Comparison of ENCODE assay signal across 13 cellular contexts in the genomic region with DNA sequence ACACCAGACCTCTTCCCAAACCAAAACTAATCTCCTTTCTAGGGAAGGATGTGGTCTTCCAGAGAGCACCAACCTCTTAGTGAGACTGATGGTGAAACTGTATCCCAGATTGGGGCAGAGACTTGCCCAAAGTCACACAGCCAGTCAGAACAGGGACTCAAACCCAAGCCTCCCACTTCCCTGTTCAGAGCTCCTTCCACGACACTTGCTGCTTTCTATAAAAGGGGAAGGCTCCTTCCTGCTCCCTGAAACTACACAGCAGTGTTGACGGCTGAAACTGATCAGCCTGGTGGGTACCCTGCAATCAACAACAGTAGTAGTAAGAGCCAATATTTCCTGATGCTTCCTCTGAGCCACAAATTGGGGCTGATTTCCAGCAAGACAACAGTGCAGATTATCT. TPM values are rescaled to one million over a fixed set of nuclear protein-coding genes. Genes with fewer than 3 reads are reported as not detected.
A peak's percentile ranks its signal among the peaks of the same experiment; 100 is the strongest.
DNase-seq lines count a peak whose midpoint lies in the region; ATAC-seq and TF ChIP-seq lines count a peak whose summit lies in the region.
"Had no signal": no experiment of that assay in that cellular context is flagged by ENCODE, and none has a peak within 500 bp of the region (broad histone marks: within the 10 kb centered on the region; RNA-seq: fewer than 3 reads in every experiment).

No MANE protein-coding gene starts in this region.

- H3K27ac ChIP-seq in BLaER1: peak overlapping the region; percentile 7; the same call in 1 of the 2 replicates
- H3K27ac ChIP-seq in GM23338 (ENCODE audit: low read depth): no peak overlapping the region
- peak overlapping the region; percentile 91; the same call in 1 of the 2 replicates for H3K27ac ChIP-seq in VCaP

- H3K36me3 ChIP-seq in BLaER1: peaks cover 51% of the 10 kb centered on the region
- H3K36me3 ChIP-seq in GM23338 (ENCODE audit: insufficient read depth): no peaks in the 10 kb centered on the region

- 0 out of 2 replicates have a peak overlapping the region, but pooled peaks have one; percentile 45 for H3K9ac ChIP-seq in BLaER1

- no peaks in the 10 kb centered on the region for H3K36me3 Mint-ChIP-seq in GM23338 (ENCODE audit: low read depth)
- H3K36me3 Mint-ChIP-seq in endothelial cell (ENCODE audit: low read depth, unreplicated experiment): peaks cover 17% of the 10 kb centered on the region

- H3F3A ChIP-seq in GM23338 (replicated peaks; ENCODE audit: low read depth): no peaks in the 10 kb centered on the region

- DNase-seq in GM23338 (ENCODE audit: low spot score) (no peak), endothelial cell (ENCODE audit: low spot score) (no peak), Right ventricle myocardium inferior (ENCODE audit: missing footprints) (no peak), HT-29 (ENCODE audit: low spot score) (no peak), globus pallidus (ENCODE audit: low spot score) (no peak)
- DNase-seq: amniotic stem cell; effector memory CD4-positive, alpha-beta T cell; NCI-H1092 treated with DMSO at 0.1 percent for 48 hours; NCI-H510A treated with DMSO at 0.1 percent for 48 hours had no signal

- H3K79me2 ChIP-seq in GM23338 (replicated peaks; ENCODE audit: insufficient read depth): no peaks in the 10 kb centered on the region

- no peaks in the 10 kb centered on the region for H3K27me3 ChIP-seq in BLaER1
- H3K27me3 ChIP-seq in GM23338 (ENCODE audit: insufficient read depth): no peaks in the 10 kb centered on the region

- no peak for ATAC-seq in GM23338
- no peak for ATAC-seq in Right ventricle myocardium inferior
- ATAC-seq in HG02798 (IDR thresholded peaks at IDR 0.05; ENCODE audit: poor library complexity, unreplicated experiment): no peak

- H3K27me3 Mint-ChIP-seq in GM23338 (ENCODE audit: insufficient read depth, low read depth, poor library complexity) (peaks cover 15% of the 10 kb centered on the region), endothelial cell (ENCODE audit: unreplicated experiment) (peaks cover 15% of the 10 kb centered on the region)

- peak overlapping the region; percentile 73 for H3K4me2 ChIP-seq in BLaER1
- H3K4me2 ChIP-seq in GM23338: 0 out of 2 replicates have a peak overlapping the region, but pooled peaks have one; percentile 91

- no peaks in the 10 kb centered on the region; the same call in 2 of the 3 replicates for H3K9me3 Mint-ChIP-seq in GM23338
- no peaks in the 10 kb centered on the region for H3K9me3 Mint-ChIP-seq in endothelial cell (ENCODE audit: unreplicated experiment)

- peaks cover 12% of the 10 kb centered on the region for H4K20me1 ChIP-seq in BLaER1
- no peaks in the 10 kb centered on the region for H4K20me1 ChIP-seq in GM23338 (replicated peaks; ENCODE audit: insufficient read depth)

- no peak overlapping the region for H3K4me3 ChIP-seq in BLaER1
- H3K4me3 ChIP-seq in GM23338: no peak overlapping the region

- H2AFZ ChIP-seq in GM23338: no peak overlapping the region

- no peak overlapping the region for H3K4me3 Mint-ChIP-seq in GM23338
- H3K4me3 Mint-ChIP-seq in endothelial cell (ENCODE audit: unreplicated experiment): peak overlapping the region; percentile 76

- intact Hi-C loops in Right ventricle myocardium inferior (cut with DNase I): loop anchor here (1.0 to 2.0 kb wide), 2 partner anchors 137 to 147 kb away; no protein-coding TSS in a partner anchor

- H3K4me1 Mint-ChIP-seq in GM23338: peaks cover 11% of the 10 kb centered on the region
- peaks cover 25% of the 10 kb centered on the region for H3K4me1 Mint-ChIP-seq in endothelial cell (ENCODE audit: unreplicated experiment)

- no peaks in the 10 kb centered on the region for H3K9me3 ChIP-seq in BLaER1

- TF ChIP-seq CTCF in GM23338 (conservative IDR thresholded peaks at IDR 0.05; ENCODE audit: low read depth in 2 of 2): no peak
- no peak for TF ChIP-seq CTCF in VCaP (conservative IDR thresholded peaks at IDR 0.05)
- no peak for TF ChIP-seq CTCF in endothelial cell (IDR thresholded peaks at IDR 0.05; ENCODE audit: unreplicated experiment)

- no peaks in the 10 kb centered on the region for H3K9me2 ChIP-seq in GM23338 (ENCODE audit: insufficient read depth)

- H3K27ac Mint-ChIP-seq in GM23338 (no peak overlapping the region), endothelial cell (ENCODE audit: unreplicated experiment) (no peak overlapping the region)

- H3K4me1 ChIP-seq in BLaER1 (peaks cover 49% of the 10 kb centered on the region), GM23338 (ENCODE audit: insufficient read depth) (peaks cover 9% of the 10 kb centered on the region; the same call in 1 of the 2 replicates)

TF ChIP-seq in GM23338, 12 proteins besides CTCF, POLR2A, EP300 and RAD21 (continues in another document):
- TF ChIP-seq JUNB (IDR thresholded peaks at IDR 0.05; ENCODE audit: unreplicated experiment) (no peak), EZH2phosphoT487 (IDR thresholded peaks at IDR 0.05; ENCODE audit: unreplicated experiment) (no peak)

RNA-seq across cellular contexts. Expression of gene TOR2A, which starts 1.5 kb away (rescaled TPM):
- 21.1 and 23.5 TPM in 2 replicates for total RNA-seq in GM23338 (2014; rRNA removed; shearing (Covaris generic))
- 14.4 TPM in 2 replicates for polyA plus RNA-seq in GM23338 (2016; fragmentation: Nextera tagmentation; extraction: Ambion mirVana)
- 29.1 TPM for total RNA-seq in endothelial cell (ENCODE audit: unreplicated experiment)
- 3.8 TPM for total RNA-seq in Right ventricle myocardium inferior
- 14.3 and 18.9 TPM in 2 replicates for total RNA-seq in HT-29 (2014; rRNA removed; shearing (Covaris generic))

RNA-seq across cellular contexts. Expression of gene TTC16, which starts 17.7 kb away (rescaled TPM):
- total RNA-seq in GM23338 (2014; rRNA removed; shearing (Covaris generic)): not detected in 2 replicates
- not detected in 2 replicates for polyA plus RNA-seq in GM23338 (2016; fragmentation: Nextera tagmentation; extraction: Ambion mirVana)
- 0.08 TPM for total RNA-seq in endothelial cell (ENCODE audit: unreplicated experiment)
- 0.30 TPM for total RNA-seq in Right ventricle myocardium inferior
- not detected in 2 replicates for total RNA-seq in HT-29 (2014; rRNA removed; shearing (Covaris generic))
- total RNA-seq: glomerular endothelial cell had no signal

RNA-seq across cellular contexts. Expression of gene PTRH1, which starts 18.1 kb away (rescaled TPM):
- total RNA-seq in GM23338 (2014; rRNA removed; shearing (Covaris generic)): 9.5 and 15.1 TPM in 2 replicates
- polyA plus RNA-seq in GM23338 (2016; fragmentation: Nextera tagmentation; extraction: Ambion mirVana): 18.6 and 18.9 TPM in 2 replicates
- 15.3 TPM for total RNA-seq in endothelial cell (ENCODE audit: unreplicated experiment)
- 14.2 TPM for total RNA-seq in Right ventricle myocardium inferior
- total RNA-seq in HT-29 (2014; rRNA removed; shearing (Covaris generic)): 45.5 and 49.6 TPM in 2 replicates

RNA-seq across cellular contexts. Expression of gene CFAP157, which starts 26.8 kb away (rescaled TPM):
- total RNA-seq in GM23338 (2014; rRNA removed; shearing (Covaris generic)): 0.17 TPM in 1 of 2 replicates, not detected in the other
- 0.55 and 0.78 TPM in 2 replicates for polyA plus RNA-seq in GM23338 (2016; fragmentation: Nextera tagmentation; extraction: Ambion mirVana)
- total RNA-seq in endothelial cell (ENCODE audit: unreplicated experiment): 0.85 TPM
- not detected for total RNA-seq in Right ventricle myocardium inferior
- 0.26 and 0.28 TPM in 2 replicates for total RNA-seq in HT-29 (2014; rRNA removed; shearing (Covaris generic))
- total RNA-seq: glomerular endothelial cell had no signal

RNA-seq across cellular contexts. Expression of gene SH2D3C, which starts 44.9 kb away (rescaled TPM):
- 4.5 and 7.3 TPM in 2 replicates for total RNA-seq in GM23338 (2014; rRNA removed; shearing (Covaris generic))
- 4.2 and 4.4 TPM in 2 replicates for polyA plus RNA-seq in GM23338 (2016; fragmentation: Nextera tagmentation; extraction: Ambion mirVana)
- total RNA-seq in endothelial cell (ENCODE audit: unreplicated experiment) (137 TPM), Right ventricle myocardium inferior (21.3 TPM)
- not detected in 2 replicates for total RNA-seq in HT-29 (2014; rRNA removed; shearing (Covaris generic))
